In genomic region chr9:2966846-2967372, GRCh38 we compare ENCODE assay signal across 17 cellular contexts.
"Had no signal": no experiment of that assay in that cellular context is flagged by ENCODE, and none has a peak within 500 bp of the region (broad histone marks: within the 10 kb centered on the region; RNA-seq: fewer than 3 reads in every experiment).

No MANE protein-coding gene starts in this region.

- H3K27me3 ChIP-seq: stomach had no signal

- H3K79me2 ChIP-seq: parathyroid adenoma had no signal

- H3K4me3 ChIP-seq: dorsolateral prefrontal cortex, left ventricle myocardium inferior, stomach, thoracic aorta had no signal

- H3K4me1 Mint-ChIP-seq: activated naive CD4-positive, alpha-beta T cell treated with anti-CD3 and anti-CD28 coated beads, Interleukin-2, amount 50 U/mL, for 24 hours had no signal

- H3K36me3 ChIP-seq: left ventricle myocardium inferior, stomach, thoracic aorta had no signal

- H3K4me3 Mint-ChIP-seq: activated naive CD4-positive, alpha-beta T cell treated with anti-CD3 and anti-CD28 coated beads, Interleukin-2, amount 50 U/mL, for 24 hours; natural killer cell treated with Interleukin-12 subunit alpha and Interleukin-12 subunit beta and Interleukin-15 and Interleukin-18, amount 100 ng/mL, for 72 hours had no signal

- H3K9ac ChIP-seq: parathyroid adenoma had no signal

- H2AFZ ChIP-seq: parathyroid adenoma had no signal

- H3K27ac ChIP-seq: dorsolateral prefrontal cortex, left ventricle myocardium inferior, parathyroid adenoma, stomach, thoracic aorta had no signal

- DNase-seq: activated CD4-positive, alpha-beta T cell treated with anti-CD3 and anti-CD28 coated beads, Interleukin-2, amount 50 U/mL, for 48 hours; activated CD4-positive, CD25-positive, alpha-beta regulatory T cell treated with anti-CD3 and anti-CD28 coated beads, Interleukin-2, amount 50 U/mL, for 72 hours; activated effector memory CD4-positive, alpha-beta T cell treated with Interleukin-2 at 50 U/mL for 16 hours; activated T-cell treated with anti-CD3 and anti-CD28 coated beads, Interleukin-2, amount 50 U/mL, for 1 hour; dorsolateral prefrontal cortex; erythroblast; hippocampal formation; kidney; left ventricle myocardium inferior; stimulated activated CD4-positive, alpha-beta T cell treated with anti-CD3 and anti-CD28 coated beads, Interleukin-12 subunit alpha, Interleukin-12 subunit beta, amount 100 ng/mL, for 4 hours; stimulated activated CD4-positive, alpha-beta T cell treated with anti-CD3 and anti-CD28 coated beads, Interleukin-2, amount 100 ng/mL, for 24 hours; stomach; T-helper 1 cell had no signal

- ATAC-seq: natural killer cell treated with Interleukin-12 subunit alpha and Interleukin-12 subunit beta and Interleukin-15 and Interleukin-18, amount 100 ng/mL, for 72 hours had no signal

- H3K4me1 ChIP-seq: left ventricle myocardium inferior, parathyroid adenoma, stomach had no signal

- H3K27ac Mint-ChIP-seq: activated naive CD4-positive, alpha-beta T cell treated with anti-CD3 and anti-CD28 coated beads, Interleukin-2, amount 50 U/mL, for 24 hours; natural killer cell treated with Interleukin-12 subunit alpha and Interleukin-12 subunit beta and Interleukin-15 and Interleukin-18, amount 100 ng/mL, for 72 hours had no signal
